25 cellular contexts compared by ENCODE assay signal in the genomic region with DNA sequence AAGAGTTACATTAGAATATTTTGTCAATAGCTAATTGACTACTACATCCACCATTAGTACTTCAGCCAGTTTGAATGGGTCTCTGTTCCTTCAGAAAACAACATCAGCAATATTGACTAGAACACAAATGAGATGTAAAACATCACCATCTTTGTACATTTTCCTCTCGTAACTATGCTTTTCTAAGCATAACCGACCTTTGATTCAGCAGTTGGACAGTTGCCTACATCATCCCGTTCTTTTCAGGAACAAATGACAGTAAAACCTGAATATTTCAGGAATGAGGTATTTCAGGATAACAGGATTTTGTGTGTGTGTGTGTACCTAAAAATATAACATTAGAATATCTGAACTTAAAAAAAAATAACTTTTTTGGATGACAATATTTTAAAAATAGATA.
"Had no signal": no experiment of that assay in that cellular context is flagged by ENCODE, and none has a peak within 500 bp of the region (broad histone marks: within the 10 kb centered on the region; RNA-seq: fewer than 3 reads in every experiment).

No MANE protein-coding gene starts in this region.

- H3K36me3 Mint-ChIP-seq: activated naive CD8-positive, alpha-beta T cell treated with anti-CD3 and anti-CD28 coated beads, Interleukin-2, amount 10 ng/mL, durations not matched to agents 7 days and 5 days; neural progenitor cell had no signal

- H3K4me2 ChIP-seq: neural progenitor cell had no signal

- H3K4me1 Mint-ChIP-seq: activated T-helper 17 cell treated with anti-CD3 and anti-CD28 coated beads, Interleukin-2, amount 50 U/mL, for 72 hours had no signal

- H3K9ac ChIP-seq: neural progenitor cell had no signal

- H3K9me3 Mint-ChIP-seq: activated CD8-positive, alpha-beta T cell treated with anti-CD3 and anti-CD28 coated beads for 36 hours; activated naive CD8-positive, alpha-beta T cell treated with anti-CD3 and anti-CD28 coated beads, Interleukin-2, amount 10 ng/mL, durations not matched to agents 7 days and 5 days; activated T-helper 17 cell treated with anti-CD3 and anti-CD28 coated beads, Interleukin-2, amount 50 U/mL, for 72 hours; stimulated activated naive CD8-positive, alpha-beta T cell treated with anti-CD3 and anti-CD28 coated beads, Interleukin-15, amount 100 ng/mL, for 72 hours had no signal

- H3K4me3 ChIP-seq: colonic mucosa, heart right ventricle, mucosa of descending colon, neural progenitor cell, ovary, psoas muscle, suprapubic skin, vagina had no signal

- H3K36me3 ChIP-seq: colonic mucosa, neural progenitor cell, ovary, suprapubic skin, vagina had no signal

- H3K4me3 Mint-ChIP-seq: activated CD8-positive, alpha-beta T cell treated with anti-CD3 and anti-CD28 coated beads for 36 hours; activated naive CD8-positive, alpha-beta T cell treated with anti-CD3 and anti-CD28 coated beads, Interleukin-2, amount 10 ng/mL, durations not matched to agents 7 days and 5 days; activated T-helper 17 cell treated with anti-CD3 and anti-CD28 coated beads, Interleukin-2, amount 50 U/mL, for 72 hours; endodermal cell; naive thymus-derived CD4-positive, alpha-beta T cell; neural progenitor cell; stimulated activated naive CD8-positive, alpha-beta T cell treated with anti-CD3 and anti-CD28 coated beads, Interleukin-15, amount 100 ng/mL, for 72 hours had no signal

- H3K27ac Mint-ChIP-seq: activated CD8-positive, alpha-beta T cell treated with anti-CD3 and anti-CD28 coated beads for 36 hours; activated naive CD8-positive, alpha-beta T cell treated with anti-CD3 and anti-CD28 coated beads, Interleukin-2, amount 10 ng/mL, durations not matched to agents 7 days and 5 days; activated T-helper 17 cell treated with anti-CD3 and anti-CD28 coated beads, Interleukin-2, amount 50 U/mL, for 72 hours; endodermal cell; naive thymus-derived CD4-positive, alpha-beta T cell; neural progenitor cell; stimulated activated naive CD8-positive, alpha-beta T cell treated with anti-CD3 and anti-CD28 coated beads, Interleukin-15, amount 100 ng/mL, for 72 hours had no signal

- DNase-seq: activated CD4-positive, alpha-beta T cell treated with anti-CD3 and anti-CD28 coated beads for 48 hours; activated CD4-positive, CD25-positive, alpha-beta regulatory T cell; activated CD8-positive, alpha-beta T cell treated with anti-CD3 and anti-CD28 coated beads for 36 hours; activated naive CD4-positive, alpha-beta T cell; activated naive CD8-positive, alpha-beta T cell treated with anti-CD3 and anti-CD28 coated beads, Interleukin-2, amount 10 ng/mL, durations not matched to agents 7 days and 5 days; activated T-cell treated with anti-CD3 and anti-CD28 coated beads, Interleukin-2, amount 50 U/mL, for 1 hour; colonic mucosa; endodermal cell; heart right ventricle; mesenchymal stem cell; mucosa of descending colon; naive thymus-derived CD4-positive, alpha-beta T cell; ovary; psoas muscle; right cardiac atrium; small intestine; stimulated activated CD4-positive, alpha-beta T cell treated with anti-CD3 and anti-CD28 coated beads, Interleukin-15, amount 100 ng/mL, for 24 hours; stimulated activated CD4-positive, alpha-beta T cell treated with anti-CD3 and anti-CD28 coated beads, Interleukin-2, amount 100 ng/mL, for 48 hours; stimulated activated naive CD8-positive, alpha-beta T cell treated with anti-CD3 and anti-CD28 coated beads, Interleukin-15, amount 100 ng/mL, for 72 hours; T1000; trophoblast cell had no signal

- H3K27me3 Mint-ChIP-seq: activated T-helper 17 cell treated with anti-CD3 and anti-CD28 coated beads, Interleukin-2, amount 50 U/mL, for 72 hours; stimulated activated naive CD8-positive, alpha-beta T cell treated with anti-CD3 and anti-CD28 coated beads, Interleukin-15, amount 100 ng/mL, for 72 hours had no signal

- H3K27ac ChIP-seq: colonic mucosa, heart right ventricle, neural progenitor cell, ovary, psoas muscle, suprapubic skin, vagina had no signal

- H3K27me3 ChIP-seq: colonic mucosa, heart right ventricle, neural progenitor cell, ovary, suprapubic skin, vagina had no signal

- H3K4me1 ChIP-seq: colonic mucosa had no signal

- H2AFZ ChIP-seq: neural progenitor cell had no signal

- ATAC-seq: activated CD8-positive, alpha-beta T cell treated with anti-CD3 and anti-CD28 coated beads for 36 hours; activated T-helper 17 cell treated with anti-CD3 and anti-CD28 coated beads, Interleukin-2, amount 50 U/mL, for 72 hours; heart right ventricle; mucosa of descending colon; naive thymus-derived CD4-positive, alpha-beta T cell; psoas muscle; right cardiac atrium; stimulated activated naive CD8-positive, alpha-beta T cell treated with anti-CD3 and anti-CD28 coated beads, Interleukin-15, amount 100 ng/mL, for 72 hours had no signal

- H3K9me3 ChIP-seq: colonic mucosa, ovary, psoas muscle, suprapubic skin, vagina had no signal
